8 cellular contexts compared by ENCODE assay signal in the genomic region with DNA sequence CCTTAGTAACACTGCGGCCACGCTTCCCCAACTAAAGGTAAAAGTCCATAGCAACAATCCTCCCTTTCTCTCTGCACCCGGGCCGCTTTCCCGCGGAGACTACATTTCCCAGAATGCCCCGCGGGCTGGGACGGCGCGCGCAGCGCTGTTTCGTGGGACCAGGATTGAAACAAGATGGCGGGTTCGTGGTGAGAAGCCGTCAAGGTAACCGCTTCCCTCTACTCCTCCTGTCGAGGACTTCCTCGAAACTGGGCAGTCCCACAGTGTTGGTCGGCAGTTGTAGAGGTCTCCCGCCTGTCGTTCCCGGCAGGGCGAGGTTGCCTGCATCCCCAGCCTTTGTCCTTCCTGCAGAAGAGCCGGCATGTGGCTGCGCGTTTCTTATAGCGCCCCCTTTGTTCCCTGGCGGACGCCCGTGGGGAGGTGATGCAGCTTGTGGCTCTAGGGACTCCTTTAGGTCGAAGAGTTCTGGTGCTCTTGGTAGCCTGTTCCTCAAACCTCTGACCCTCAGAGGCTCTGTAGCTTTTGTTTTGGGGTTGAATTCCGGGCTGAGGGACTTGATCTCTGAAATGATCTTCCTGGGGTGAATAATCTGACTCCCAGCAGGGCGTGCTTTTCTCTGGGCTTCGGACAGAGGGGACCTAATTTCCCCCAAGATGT. TPM values are rescaled to one million over a fixed set of nuclear protein-coding genes. Genes with fewer than 3 reads are reported as not detected.
DNase-seq lines count a peak whose midpoint lies in the region; ATAC-seq and TF ChIP-seq lines count a peak whose summit lies in the region.

A gene (plus strand): TSS at position 164 of the 657 bp plus-strand sequence. CDS start 1,772 bp downstream, outside the sequence.

- H3K4me1 ChIP-seq in ES-I3 (ENCODE audit: insufficient read depth, low read length) = peaks cover 4% of the 10 kb centered on the region

- DNase-seq in H4 (ENCODE audit: low spot score) (peak; percentile 78), LNCaP clone FGC (ENCODE audit: low read depth) (peak; percentile 75), fibroblast of the aortic adventitia (ENCODE audit: low read depth) (peak; percentile 87), nephron progenitor cell (peak; percentile 91)
- DNase-seq in activated T-helper 9 cell treated with anti-CD3 and anti-CD28 coated beads, Interleukin-2, amount 50 U/mL, for 16 hours (ENCODE audit: low read depth) = peak; percentile 84
- peak; percentile 90 to 93 for DNase-seq in stimulated activated naive CD8-positive, alpha-beta T cell treated with anti-CD3 and anti-CD28 coated beads, Interleukin-15, amount 100 ng/mL, for 72 hours

- H3K36me3 Mint-ChIP-seq in nephron progenitor cell (ENCODE audit: low read depth) = peaks cover 28% of the 10 kb centered on the region

- H3K27ac Mint-ChIP-seq in nephron progenitor cell = peak within 1 kb of the TSS; percentile 99
- peak within 1 kb of the TSS; percentile 93 to 96 for H3K27ac Mint-ChIP-seq in stimulated activated naive CD8-positive, alpha-beta T cell treated with anti-CD3 and anti-CD28 coated beads, Interleukin-15, amount 100 ng/mL, for 72 hours

- peak; percentile 93 for ATAC-seq in stimulated activated naive CD8-positive, alpha-beta T cell treated with anti-CD3 and anti-CD28 coated beads, Interleukin-15, amount 100 ng/mL, for 72 hours

- peak; percentile 95 for TF ChIP-seq POLR2A in Raji (IDR thresholded peaks at IDR 0.05; ENCODE audit: insufficient read depth, low read depth, low read length)

- H3K27me3 Mint-ChIP-seq in nephron progenitor cell (ENCODE audit: low read depth, poor library complexity) = peaks cover 2% of the 10 kb centered on the region
- no peaks in the 10 kb centered on the region for H3K27me3 Mint-ChIP-seq in stimulated activated naive CD8-positive, alpha-beta T cell treated with anti-CD3 and anti-CD28 coated beads, Interleukin-15, amount 100 ng/mL, for 72 hours

- peaks cover 31% of the 10 kb centered on the region for H3K4me1 Mint-ChIP-seq in nephron progenitor cell
- peaks cover 29% of the 10 kb centered on the region for H3K4me1 Mint-ChIP-seq in stimulated activated naive CD8-positive, alpha-beta T cell treated with anti-CD3 and anti-CD28 coated beads, Interleukin-15, amount 100 ng/mL, for 72 hours

- 0 out of 2 replicates have a peak, but pooled peaks cover 4% of the 10 kb centered on the region for H3K36me3 ChIP-seq in ES-I3 (ENCODE audit: insufficient read depth, low read length)

- H3K9me3 ChIP-seq in ES-I3 (ENCODE audit: control insufficient read depth, insufficient read depth, low read length) = no peaks in the 10 kb centered on the region

- peak within 1 kb of the TSS; percentile 96 for H3K4me3 Mint-ChIP-seq in nephron progenitor cell
- H3K4me3 Mint-ChIP-seq in stimulated activated naive CD8-positive, alpha-beta T cell treated with anti-CD3 and anti-CD28 coated beads, Interleukin-15, amount 100 ng/mL, for 72 hours = peak within 1 kb of the TSS; percentile 88 to 95

- H3K9me3 Mint-ChIP-seq in nephron progenitor cell = no peaks in the 10 kb centered on the region
- no peaks in the 10 kb centered on the region for H3K9me3 Mint-ChIP-seq in stimulated activated naive CD8-positive, alpha-beta T cell treated with anti-CD3 and anti-CD28 coated beads, Interleukin-15, amount 100 ng/mL, for 72 hours

- H3K9ac ChIP-seq in ES-I3 (ENCODE audit: low read depth, low read length) = peak within 1 kb of the TSS; percentile 95

- TF ChIP-seq CTCF in LNCaP clone FGC (IDR thresholded peaks at IDR 0.05; ENCODE audit: control insufficient read depth, extremely low read depth, insufficient read depth) = peak; percentile 69
- TF ChIP-seq CTCF in fibroblast of the aortic adventitia (IDR thresholded peaks at IDR 0.05; ENCODE audit: insufficient read depth, low read length) = peak; percentile 89
- peak; percentile 52 for TF ChIP-seq CTCF in nephron progenitor cell (IDR thresholded peaks at IDR 0.05)

- H3K4me3 ChIP-seq in LNCaP clone FGC (ENCODE audit: low read depth, low read length) = peak within 1 kb of the TSS; percentile 70
- peak within 1 kb of the TSS; percentile 90 for H3K4me3 ChIP-seq in fibroblast of the aortic adventitia (ENCODE audit: low read depth, low read length)

RNA-seq across cellular contexts. Expression of the gene that starts here (rescaled TPM):
- 155 and 177 TPM in 2 replicates for total RNA-seq in H4 (2014; rRNA removed; shearing (Covaris generic))
- 19.0 and 96.6 TPM in 2 replicates for total RNA-seq in fibroblast of the aortic adventitia (ENCODE audit: low replicate concordance)

Comparison
In these comparisons a context has a peak if more than half of its experiments do, and no peak if none do; other contexts are left out.
1. Peak in every context shown above with its lines: DNase-seq, ATAC-seq and H3K4me3 ChIP-seq.